In genomic region chr16:25950586-25951201, GRCh38 we compare ENCODE assay signal across 30 cellular contexts.
DNase-seq lines count a peak whose midpoint lies in the region; ATAC-seq, FAIRE-seq and TF ChIP-seq lines count a peak whose summit lies in the region.
"Had no signal": no experiment of that assay in that cellular context is flagged by ENCODE, and none has a peak within 500 bp of the region (broad histone marks: within the 10 kb centered on the region; RNA-seq: fewer than 3 reads in every experiment).

No MANE protein-coding gene starts in this region.

- no peak overlapping the region for H3K4me2 ChIP-seq in GM23338
- H3K4me2 ChIP-seq in H1 (ENCODE audit: insufficient read depth in 1 of 2, low read depth in 2 of 2, low read length in 2 of 2): peak overlapping the region in 1 of 2 experiments; percentile 40; a peak in 1 of 4 replicates
- H3K4me2 ChIP-seq: PC-9 had no signal

- 0 out of 2 replicates have a peak overlapping the region, but pooled peaks have one; percentile 19 for H2BK5ac ChIP-seq in H1 (ENCODE audit: low read depth, low read length)

- ATAC-seq in GM23338: peak; percentile 94
- ATAC-seq in left colon: no peak
- ATAC-seq: activated naive CD8-positive, alpha-beta T cell treated with anti-CD3 and anti-CD28 coated beads, Interleukin-2, amount 50 U/mL, for 24 hours; effector memory CD8-positive, alpha-beta T cell; left lobe of liver; pancreas; SK-N-SH treated with all-trans-retinoic acid at 6 μM for 48 hours; stimulated activated naive B cell treated with anti-CD40 and anti-IgM and Interleukin-4, amounts not matched to agents 10 μg/mL and 1 μg/mL and 100 μg/mL, for 72 hours; T-helper 17 cell had no signal

- H3K27ac Mint-ChIP-seq in GM23338 (no peak overlapping the region), nephron progenitor cell (no peak overlapping the region)
- H3K27ac Mint-ChIP-seq: activated CD4-positive, alpha-beta memory T cell treated with anti-CD3 and anti-CD28 coated beads, Interleukin-2, amount 10 ng/mL, durations not matched to agents 7 days and 5 days; activated naive CD8-positive, alpha-beta T cell treated with anti-CD3 and anti-CD28 coated beads, Interleukin-2, amount 50 U/mL, for 24 hours; CD4-positive, CD25-positive, alpha-beta regulatory T cell; effector memory CD8-positive, alpha-beta T cell; nephron; stimulated activated naive B cell treated with anti-CD40 and anti-IgM and Interleukin-4, amounts not matched to agents 10 μg/mL and 1 μg/mL and 100 μg/mL, for 72 hours; T-helper 17 cell had no signal

- no peak overlapping the region for H2BK12ac ChIP-seq in H1 (ENCODE audit: low read depth, low read length)

- DNase-seq in GM23338 (ENCODE audit: low spot score) (peak; percentile 78), NCI-H69 (lab: John Stamatoyannopoulos, UW) (peak; percentile 2), H1 (ENCODE audit: low read depth in 1 of 2, low spot score in 2 of 2) (peak; percentile 83 to 94), nephron progenitor cell (peak; percentile 3), Ammon's horn (ENCODE audit: low spot score) (no peak), head of caudate nucleus (no peak), left colon (no peak), GM13976 (ENCODE audit: low spot score) (no peak)
- DNase-seq: activated CD4-positive, alpha-beta memory T cell treated with anti-CD3 and anti-CD28 coated beads, Interleukin-2, amount 10 ng/mL, durations not matched to agents 7 days and 5 days; activated CD4-positive, CD25-positive, alpha-beta regulatory T cell treated with anti-CD3 and anti-CD28 coated beads, Interleukin-2, amount 50 U/mL, for 72 hours; activated CD8-positive, alpha-beta memory T cell treated with anti-CD3 and anti-CD28 coated beads, Interleukin-2, amount 50 U/mL, for 4 hours; activated naive CD4-positive, alpha-beta T cell; activated naive CD8-positive, alpha-beta T cell treated with anti-CD3 and anti-CD28 coated beads, Interleukin-2, amount 50 U/mL, for 24 hours; caudate nucleus; CD4-positive, CD25-positive, alpha-beta regulatory T cell; effector memory CD8-positive, alpha-beta T cell; NCI-H1694; NCI-H446; pancreas; PC-9; stimulated activated naive B cell treated with anti-CD40 and anti-IgM and Interleukin-4, amounts not matched to agents 10 μg/mL and 1 μg/mL and 100 μg/mL, for 72 hours; T-helper 17 cell; upper lobe of left lung had no signal

- in situ Hi-C loops in GM13976 (cut with MboI; ENCODE audit: low sequenced_read_pairs, unreplicated experiment): no loop called here

- no peak overlapping the region for H4K91ac ChIP-seq in H1 (replicated peaks; ENCODE audit: insufficient read length, low read length)

- no peak overlapping the region for H4K5ac ChIP-seq in H1 (ENCODE audit: insufficient read length, low read depth, low read length)

- TF ChIP-seq CTCF in GM23338 (conservative IDR thresholded peaks at IDR 0.05; ENCODE audit: low read depth in 2 of 2) (no peak), H1 (IDR thresholded peaks at IDR 0.05; ENCODE audit: control extremely low read depth in 1 of 3, insufficient read depth in 1 of 3, low read depth in 1 of 3, low read length in 3 of 3) (no peak), nephron progenitor cell (IDR thresholded peaks at IDR 0.05) (no peak), GM13976 (IDR thresholded peaks at IDR 0.05; ENCODE audit: borderline replicate concordance, control extremely low read depth, extremely low read depth, insufficient read depth, missing control alignments) (no peak)

- intact Hi-C loops in head of caudate nucleus (cut with DNase I): no loop called here
- intact Hi-C loops in left colon (cut with DNase I, micrococcal nuclease): no loop called here

- WGBS in H1 (ENCODE audit: extremely low coverage in 1 of 2, insufficient coverage in 1 of 2, insufficient read length in 1 of 2, insufficient replicate concordance in 2 of 2, low coverage in 1 of 2, low lambda C conversion rate in 2 of 2, missing lambda C conversion rate in 1 of 2), 2 experiments: 4% methylated on average over 3 of the region's 3 CpGs; no CpG with 5 or more reads in 1 of the 2 experiments

- H3K23ac ChIP-seq in H1 (ENCODE audit: insufficient read length): no peak overlapping the region

- H2AK5ac ChIP-seq in H1 (ENCODE audit: low read depth, low read length): no peak overlapping the region

- no peak overlapping the region for H3K14ac ChIP-seq in H1 (ENCODE audit: insufficient read length)

- H3K4me1 Mint-ChIP-seq in GM23338 (peaks cover 18% of the 10 kb centered on the region), nephron progenitor cell (peaks cover 24% of the 10 kb centered on the region)
- H3K4me1 Mint-ChIP-seq: activated CD4-positive, alpha-beta memory T cell treated with anti-CD3 and anti-CD28 coated beads, Interleukin-2, amount 10 ng/mL, durations not matched to agents 7 days and 5 days; activated naive CD8-positive, alpha-beta T cell treated with anti-CD3 and anti-CD28 coated beads, Interleukin-2, amount 50 U/mL, for 24 hours; CD4-positive, CD25-positive, alpha-beta regulatory T cell; nephron; stimulated activated naive B cell treated with anti-CD40 and anti-IgM and Interleukin-4, amounts not matched to agents 10 μg/mL and 1 μg/mL and 100 μg/mL, for 72 hours; T-helper 17 cell had no signal

- H2BK15ac ChIP-seq in H1 (ENCODE audit: low read length): no peak overlapping the region

- POLR2A ChIA-PET in H1 (lab: Charles Lee; ENCODE audit: partially characterized antibody): interaction anchor here (1.0 to 1.8 kb wide), 6 partner anchors 18 to 226 kb away, joined by 3 to 8 read pairs (median 4); no protein-coding TSS in a partner anchor

- no peak overlapping the region for H2BK20ac ChIP-seq in H1 (ENCODE audit: low read length)

- no peak for TF ChIP-seq POLR2A in H1 (IDR thresholded peaks at IDR 0.05; ENCODE audit: control extremely low read depth in 1 of 2, low read depth in 2 of 2, low read length in 2 of 2)

- peaks cover 35% of the 10 kb centered on the region for H3K36me3 Mint-ChIP-seq in GM23338 (ENCODE audit: low read depth)
- H3K36me3 Mint-ChIP-seq in nephron progenitor cell (ENCODE audit: low read depth): peaks cover 5% of the 10 kb centered on the region
- H3K36me3 Mint-ChIP-seq: CD4-positive, CD25-positive, alpha-beta regulatory T cell; stimulated activated naive B cell treated with anti-CD40 and anti-IgM and Interleukin-4, amounts not matched to agents 10 μg/mL and 1 μg/mL and 100 μg/mL, for 72 hours had no signal

- peak in 1 of 2 experiments; percentile 90; a peak in 1 of 3 replicates for TF ChIP-seq EP300 in H1 (IDR thresholded peaks at IDR 0.05; ENCODE audit: borderline replicate concordance in 1 of 2, low read depth in 2 of 2, low read length in 2 of 2)

- H3F3A ChIP-seq in GM23338 (replicated peaks; ENCODE audit: low read depth): no peaks in the 10 kb centered on the region

- H3K4me3 ChIP-seq in GM23338: no peak overlapping the region
- peak overlapping the region in 1 of 4 experiments; percentile 23; a peak in 1 of 8 replicates for H3K4me3 ChIP-seq in H1 (ENCODE audit: extremely low read depth in 1 of 4, insufficient read depth in 2 of 4, low read depth in 3 of 4, low read length in 4 of 4)
- H3K4me3 ChIP-seq: coronary artery, pancreas, PC-9, skin epidermis, upper lobe of left lung had no signal

- H3K4ac ChIP-seq in H1 (replicated peaks; ENCODE audit: insufficient read length, low read depth, low read length): no peak overlapping the region

- H3K56ac ChIP-seq in H1 (replicated peaks; ENCODE audit: insufficient read length, low read depth, low read length): no peak overlapping the region

- peak; percentile 37 to 45 for TF ChIP-seq RAD21 in H1 (IDR thresholded peaks at IDR 0.05 in 1 of 2, conservative IDR thresholded peaks at IDR 0.05 in 1 of 2; ENCODE audit: low read depth in 2 of 2, low read length in 2 of 2)

- CTCF ChIA-PET in H1 (lab: Charles Lee; ENCODE audit: partially characterized antibody): interaction anchor here (0.8 to 1.1 kb wide), 4 partner anchors 22 to 1160 kb away, joined by 3 read pairs; no protein-coding TSS in a partner anchor

- H3K27me3 Mint-ChIP-seq in GM23338 (ENCODE audit: insufficient read depth, low read depth, poor library complexity): peaks cover 2% of the 10 kb centered on the region
- H3K27me3 Mint-ChIP-seq in nephron progenitor cell (ENCODE audit: low read depth, poor library complexity): peaks cover 12% of the 10 kb centered on the region
- H3K27me3 Mint-ChIP-seq: activated CD4-positive, alpha-beta memory T cell treated with anti-CD3 and anti-CD28 coated beads, Interleukin-2, amount 10 ng/mL, durations not matched to agents 7 days and 5 days; stimulated activated naive B cell treated with anti-CD40 and anti-IgM and Interleukin-4, amounts not matched to agents 10 μg/mL and 1 μg/mL and 100 μg/mL, for 72 hours; T-helper 17 cell had no signal

- H3K4me1 ChIP-seq in GM23338 (ENCODE audit: insufficient read depth) (peaks cover 36% of the 10 kb centered on the region), H1 (replicated peaks in 1 of 4; ENCODE audit: control insufficient read depth in 3 of 4, insufficient read depth in 4 of 4, low read length in 3 of 4) (peaks cover 0 to 28% (median 14%) of the 10 kb centered on the region in 4 experiments; a peak in 5 of 7 replicates)
- H3K4me1 ChIP-seq: pancreas, upper lobe of left lung had no signal

- no peaks in the 10 kb centered on the region for H3K23me2 ChIP-seq in H1 (ENCODE audit: low read depth, low read length)

- no peaks in the 10 kb centered on the region for H4K20me1 ChIP-seq in GM23338 (replicated peaks; ENCODE audit: insufficient read depth)
- H4K20me1 ChIP-seq in H1 (replicated peaks in 1 of 2; ENCODE audit: control insufficient read depth in 1 of 2, insufficient read depth in 2 of 2, low read length in 2 of 2): no peaks in the 10 kb centered on the region

- no peaks in the 10 kb centered on the region for H3K79me1 ChIP-seq in H1 (ENCODE audit: low read depth, low read length)

- H3K27me3 ChIP-seq in GM23338 (ENCODE audit: insufficient read depth): no peaks in the 10 kb centered on the region
- H3K27me3 ChIP-seq in H1 (replicated peaks in 1 of 4; ENCODE audit: control insufficient read depth in 3 of 4, extremely low read depth in 1 of 4, insufficient read depth in 3 of 4, low read length in 3 of 4): peaks cover 0 to 49% (median 22%) of the 10 kb centered on the region in 4 experiments
- H3K27me3 ChIP-seq: upper lobe of left lung had no signal

- H3K9me2 ChIP-seq in GM23338 (ENCODE audit: insufficient read depth): no peaks in the 10 kb centered on the region

- no peak overlapping the region for H2AFZ ChIP-seq in GM23338
- H2AFZ ChIP-seq in H1 (ENCODE audit: low read length): no peak overlapping the region
- H2AFZ ChIP-seq: PC-9 had no signal

- H3K27ac ChIP-seq in GM23338 (ENCODE audit: low read depth) (no peak overlapping the region), H1 (ENCODE audit: low read depth, low read length) (no peak overlapping the region)
- H3K27ac ChIP-seq: coronary artery, pancreas, PC-9, skin epidermis, upper lobe of left lung had no signal

- peaks cover 5% of the 10 kb centered on the region; the same call in 1 of the 2 replicates for H3K36me3 ChIP-seq in GM23338 (ENCODE audit: insufficient read depth)
- peaks cover 0 to 3% (median 0%) of the 10 kb centered on the region in 4 experiments; a peak in 2 of 8 replicates for H3K36me3 ChIP-seq in H1 (ENCODE audit: control insufficient read depth in 2 of 4, insufficient read depth in 4 of 4, low read length in 3 of 4)
- H3K36me3 ChIP-seq: pancreas, upper lobe of left lung had no signal

- no peak overlapping the region for H3K18ac ChIP-seq in H1 (ENCODE audit: extremely low read depth, low read length)

- peak; percentile 100 for FAIRE-seq in H1 (lab: Jason Lieb, UNC)
- FAIRE-seq: A204.1, pancreas, TTC549 had no signal

- H2BK120ac ChIP-seq in H1 (replicated peaks; ENCODE audit: low read depth, low read length): no peak overlapping the region

- peaks cover 0 to 7% of the 10 kb centered on the region in 2 experiments; a peak in 3 of 4 replicates for H3K9me3 ChIP-seq in H1 (ENCODE audit: insufficient read depth in 2 of 2, low read depth in 1 of 2, low read length in 1 of 2)
- H3K9me3 ChIP-seq: pancreas, upper lobe of left lung had no signal

- peaks cover 57% of the 10 kb centered on the region for H3K9me3 Mint-ChIP-seq in GM23338
- H3K9me3 Mint-ChIP-seq in nephron progenitor cell: peaks cover 6% of the 10 kb centered on the region

- H3K4me3 Mint-ChIP-seq in GM23338 (no peak overlapping the region), nephron progenitor cell (no peak overlapping the region)
- H3K4me3 Mint-ChIP-seq: activated CD4-positive, alpha-beta memory T cell treated with anti-CD3 and anti-CD28 coated beads, Interleukin-2, amount 10 ng/mL, durations not matched to agents 7 days and 5 days; activated naive CD8-positive, alpha-beta T cell treated with anti-CD3 and anti-CD28 coated beads, Interleukin-2, amount 50 U/mL, for 24 hours; CD4-positive, CD25-positive, alpha-beta regulatory T cell; effector memory CD8-positive, alpha-beta T cell; nephron; stimulated activated naive B cell treated with anti-CD40 and anti-IgM and Interleukin-4, amounts not matched to agents 10 μg/mL and 1 μg/mL and 100 μg/mL, for 72 hours; T-helper 17 cell had no signal

- no peaks in the 10 kb centered on the region for H3K79me2 ChIP-seq in GM23338 (replicated peaks; ENCODE audit: insufficient read depth)
- H3K79me2 ChIP-seq in H1 (ENCODE audit: control insufficient read depth in 1 of 2, insufficient read depth in 2 of 2, low read length in 2 of 2): no peaks in the 10 kb centered on the region

- H4K8ac ChIP-seq in H1 (ENCODE audit: extremely low read depth, insufficient read depth, low read length): no peak overlapping the region

- H3K9ac ChIP-seq in H1 (replicated peaks in 1 of 4; ENCODE audit: extremely low read depth in 1 of 4, low read depth in 3 of 4, low read length in 3 of 4): no peak overlapping the region

Comparison
In these comparisons a context has a peak if more than half of its experiments do, and no peak if none do; other contexts are left out.
1. DNase-seq: peak in GM23338 (single experiment), NCI-H69 (single experiment), H1 (2 of 2) and nephron progenitor cell (single experiment); none in Ammon's horn (single experiment), head of caudate nucleus (0 of 42), left colon (0 of 2) and GM13976 (single experiment).